Comparison of ENCODE assay signal across 26 cellular contexts in genomic region chr14:55739967-55740707, GRCh38.
DNase-seq lines count a peak whose midpoint lies in the region; ATAC-seq and TF ChIP-seq lines count a peak whose summit lies in the region.
"Had no signal": no experiment of that assay in that cellular context is flagged by ENCODE, and none has a peak within 500 bp of the region (broad histone marks: within the 10 kb centered on the region; RNA-seq: fewer than 3 reads in every experiment).

No MANE protein-coding gene starts in this region.

- no peaks in the 10 kb centered on the region for H3K36me3 ChIP-seq in mammary epithelial cell (ENCODE audit: insufficient read depth, low read length)
- no peaks in the 10 kb centered on the region for H3K36me3 ChIP-seq in ascending aorta
- H3K36me3 ChIP-seq in mesodermal cell (ENCODE audit: control insufficient read depth, insufficient read depth, low read length): no peaks in the 10 kb centered on the region
- no peaks in the 10 kb centered on the region for H3K36me3 ChIP-seq in tibial artery
- H3K36me3 ChIP-seq: transverse colon had no signal

- DNase-seq in MCF 10A (ENCODE audit: unreplicated experiment) (no peak), mammary epithelial cell (no peak), ascending aorta (ENCODE audit: low spot score in 2 of 2) (peak in 1 of 2 donors; percentile 72), tibial artery (peak; percentile 64 to 84), GF-D8 (lab: John Stamatoyannopoulos, UW) (no peak), DMS114 treated with DMSO at 0.1 percent for 48 hours (lab: John Stamatoyannopoulos, UW; ENCODE audit: unreplicated experiment) (no peak)
- DNase-seq: activated CD8-positive, alpha-beta memory T cell treated with anti-CD3 and anti-CD28 coated beads for 24 hours; activated T-cell treated with anti-CD3 and anti-CD28 coated beads, Interleukin-2, amount 50 U/mL, for 72 hours; dermis blood vessel endothelial cell; EL; H7; left ventricle myocardium superior; MV-4-11; NCI-H2029; NCI-H510A; posterior cingulate gyrus; SHP77; transverse colon had no signal

- H3K9me3 ChIP-seq in mammary epithelial cell (replicated peaks; ENCODE audit: insufficient read depth, low read length) (no peaks in the 10 kb centered on the region), ascending aorta (no peaks in the 10 kb centered on the region), mesodermal cell (ENCODE audit: control insufficient read depth, low read length) (peaks cover 6% of the 10 kb centered on the region), tibial artery (no peaks in the 10 kb centered on the region)
- H3K9me3 ChIP-seq: A549, transverse colon had no signal

- H3K27ac ChIP-seq in mammary epithelial cell (ENCODE audit: insufficient read depth, low read depth, low read length) (no peak overlapping the region), ascending aorta (peak overlapping the region; percentile 26 to 61), mesodermal cell (ENCODE audit: low read depth, low read length, severe bottlenecking) (peak overlapping the region; percentile 41), tibial artery (peak overlapping the region; percentile 47 to 60)
- H3K27ac ChIP-seq: HL-60, transverse colon had no signal

- H2AFZ ChIP-seq in mammary epithelial cell (ENCODE audit: low read depth, low read length): no peak overlapping the region

- in situ Hi-C loops in mammary epithelial cell (cut with MboI; ENCODE audit: low sequenced_read_pairs in 2 of 2): no loop called here

- no peaks in the 10 kb centered on the region for H3K79me2 ChIP-seq in mammary epithelial cell (ENCODE audit: insufficient read depth, low read length)

- H3K27ac Mint-ChIP-seq in MCF 10A (ENCODE audit: low read depth, unreplicated experiment): peak overlapping the region; percentile 57
- H3K27ac Mint-ChIP-seq: activated naive CD8-positive, alpha-beta T cell; activated T-cell treated with anti-CD3 and anti-CD28 coated beads, Interleukin-2, amount 50 U/mL, for 72 hours; CD14-positive monocyte; IgD-negative memory B cell; T-helper 1 cell treated with Interleukin-12 subunit alpha and Interleukin-12 subunit beta and Interleukin-4 antibody, amounts not matched to agents 30 μg/mL and 1 μg/mL, for 36 hours had no signal

- H3K36me3 Mint-ChIP-seq in MCF 10A (ENCODE audit: insufficient read depth, unreplicated experiment): no peaks in the 10 kb centered on the region
- H3K36me3 Mint-ChIP-seq: activated naive CD8-positive, alpha-beta T cell; CD14-positive monocyte; IgD-negative memory B cell had no signal

- H3K27me3 Mint-ChIP-seq in MCF 10A (ENCODE audit: insufficient read depth, unreplicated experiment): no peaks in the 10 kb centered on the region
- H3K27me3 Mint-ChIP-seq: activated naive CD8-positive, alpha-beta T cell; IgD-negative memory B cell had no signal

- CTCF ChIA-PET in MCF 10A (lab: Yijun Ruan, JAX): interaction anchor here (0.6 to 0.7 kb wide), 5 partner anchors 9 to 199 kb away, joined by 3 to 4 read pairs (median 3); no protein-coding TSS in a partner anchor
- CTCF ChIA-PET in mammary epithelial cell (lab: Charles Lee; ENCODE audit: low non-redundant PET): no interaction called here

- no peak overlapping the region for H3K4me2 ChIP-seq in mammary epithelial cell (ENCODE audit: insufficient read depth, low read depth, low read length)
- H3K4me2 ChIP-seq: A549 had no signal

- H3K9ac ChIP-seq in mammary epithelial cell (ENCODE audit: insufficient read depth, low read length): no peak overlapping the region

- no peak for TF ChIP-seq CTCF in MCF 10A (IDR thresholded peaks at IDR 0.05; ENCODE audit: unreplicated experiment)
- TF ChIP-seq CTCF in mammary epithelial cell (conservative IDR thresholded peaks at IDR 0.05 in 1 of 2, IDR thresholded peaks at IDR 0.05 in 1 of 2; ENCODE audit: extremely low read depth in 1 of 2, insufficient read depth in 1 of 2, low read depth in 1 of 2, low read length in 2 of 2): no peak
- TF ChIP-seq CTCF in ascending aorta (IDR thresholded peaks at IDR 0.05): no peak
- no peak for TF ChIP-seq CTCF in tibial artery (IDR thresholded peaks at IDR 0.05)

- no peaks in the 10 kb centered on the region for H3K4me1 ChIP-seq in mammary epithelial cell (ENCODE audit: insufficient read depth, low read length)
- peaks cover 0 to 14% of the 10 kb centered on the region in 2 donors for H3K4me1 ChIP-seq in ascending aorta
- no peaks in the 10 kb centered on the region for H3K4me1 ChIP-seq in mesodermal cell (ENCODE audit: control insufficient read depth, insufficient read depth, low read length, poor library complexity, severe bottlenecking)
- H3K4me1 ChIP-seq in tibial artery: peaks cover 0 to 28% (median 23%) of the 10 kb centered on the region in 4 donors
- H3K4me1 ChIP-seq: transverse colon had no signal

- no TSS peak for BruUV-seq in MCF 10A (replicated peaks; lab: Mats Ljungman, UMichigan)
- BruUV-seq in mammary epithelial cell (replicated peaks; lab: Mats Ljungman, UMichigan): no TSS peak

- dilution Hi-C loops in mammary epithelial cell (cut with HindIII; ENCODE audit: low sequenced_read_pairs): no loop called here

- no peak overlapping the region for H3K4me3 Mint-ChIP-seq in MCF 10A (ENCODE audit: unreplicated experiment)
- H3K4me3 Mint-ChIP-seq: activated naive CD8-positive, alpha-beta T cell; activated T-cell treated with anti-CD3 and anti-CD28 coated beads, Interleukin-2, amount 50 U/mL, for 72 hours; CD14-positive monocyte; IgD-negative memory B cell; T-helper 1 cell treated with Interleukin-12 subunit alpha and Interleukin-12 subunit beta and Interleukin-4 antibody, amounts not matched to agents 30 μg/mL and 1 μg/mL, for 36 hours had no signal

- intact Hi-C loops in MCF 10A (cut with micrococcal nuclease): no loop called here
- intact Hi-C loops in mammary epithelial cell (cut with micrococcal nuclease): no loop called here
- intact Hi-C loops in ascending aorta (cut with DNase I): loop anchor here (1.0 to 10.0 kb wide), 2 partner anchors 40 to 105 kb away; no protein-coding TSS in a partner anchor
- intact Hi-C loops in tibial artery (cut with DNase I; ENCODE audit: low total_unique reads): no loop called here

- H3K4me1 Mint-ChIP-seq in MCF 10A (ENCODE audit: insufficient read depth, unreplicated experiment): peaks cover 6% of the 10 kb centered on the region
- H3K4me1 Mint-ChIP-seq: CD14-positive monocyte, IgD-negative memory B cell had no signal

- H3K4me3 ChIP-seq in mammary epithelial cell (replicated peaks in 1 of 3; ENCODE audit: insufficient read depth in 1 of 3, low read depth in 2 of 3, low read length in 3 of 3) (no peak overlapping the region), ascending aorta (no peak overlapping the region), mesodermal cell (ENCODE audit: extremely low read depth, insufficient read depth, low read length, poor library complexity, severe bottlenecking) (no peak overlapping the region), tibial artery (no peak overlapping the region)
- H3K4me3 ChIP-seq: A549, transverse colon had no signal

- no peaks in the 10 kb centered on the region for H4K20me1 ChIP-seq in mammary epithelial cell (ENCODE audit: insufficient read depth, low read length)

- 31% methylated on average over 6 of the region's 6 CpGs for WGBS in mammary epithelial cell (ENCODE audit: low coverage, missing lambda C conversion rate)
- WGBS in mesodermal cell (ENCODE audit: insufficient coverage in 2 of 2), 2 experiments: 83% methylated on average over 5 of the region's 6 CpGs; no CpG with 5 or more reads in 1 of the 2 experiments

- H3K9me3 Mint-ChIP-seq in MCF 10A (ENCODE audit: unreplicated experiment): no peaks in the 10 kb centered on the region

- POLR2A ChIA-PET in MCF 10A (lab: Yijun Ruan, JAX): interaction anchor here (0.7 to 0.8 kb wide), 3 partner anchors 66 to 682 kb away, joined by 3 read pairs; no protein-coding TSS in a partner anchor

- no peaks in the 10 kb centered on the region for H3K27me3 ChIP-seq in mammary epithelial cell (ENCODE audit: insufficient read depth, low read length)
- H3K27me3 ChIP-seq in ascending aorta: no peaks in the 10 kb centered on the region
- no peaks in the 10 kb centered on the region for H3K27me3 ChIP-seq in tibial artery
- H3K27me3 ChIP-seq: transverse colon had no signal

- ATAC-seq in HG03439 (IDR thresholded peaks at IDR 0.05; ENCODE audit: unreplicated experiment): no peak
- ATAC-seq: activated T-cell treated with anti-CD3 and anti-CD28 coated beads, Interleukin-2, amount 50 U/mL, for 72 hours; left ventricle myocardium superior had no signal

Comparison
In these comparisons a context has a peak if more than half of its experiments do, and no peak if none do; other contexts are left out.
1. DNase-seq: peak in tibial artery (2 of 2); none in MCF 10A (single experiment), mammary epithelial cell (single experiment), GF-D8 (single experiment) and DMS114 treated with DMSO at 0.1 percent for 48 hours (single experiment).